In genomic region chr20:45959126-45959525, GRCh38 we compare ENCODE assay signal across 21 cellular contexts. TPM values are rescaled to one million over a fixed set of nuclear protein-coding genes. Genes with fewer than 3 reads are reported as not detected.
DNase-seq lines count a peak whose midpoint lies in the region; ATAC-seq, FAIRE-seq and TF ChIP-seq lines count a peak whose summit lies in the region.
"Had no signal": no experiment of that assay in that cellular context is flagged by ENCODE, and none has a peak within 500 bp of the region (broad histone marks: within the 10 kb centered on the region; RNA-seq: fewer than 3 reads in every experiment).

No MANE protein-coding gene starts in this region.

- H3K9me3 ChIP-seq in lower lobe of right lung (no peaks in the 10 kb centered on the region), spleen (peaks cover 0 to 7% (median 0%) of the 10 kb centered on the region in 8 donors)
- H3K9me3 ChIP-seq: SJSA1 had no signal

- H3K9me3 Mint-ChIP-seq in effector memory CD8-positive, alpha-beta T cell: no peaks in the 10 kb centered on the region

- no peak overlapping the region for H3K27ac Mint-ChIP-seq in effector memory CD8-positive, alpha-beta T cell

- H3K4me3 Mint-ChIP-seq in effector memory CD8-positive, alpha-beta T cell: no peak overlapping the region

- H3K36me3 ChIP-seq in bronchial epithelial cell (ENCODE audit: control insufficient read depth, insufficient read depth, low read length) (peaks cover 46% of the 10 kb centered on the region), lower lobe of right lung (peaks cover 89% of the 10 kb centered on the region), spleen (peaks cover 21 to 97% (median 85%) of the 10 kb centered on the region in 6 donors)

- ATAC-seq in lower lobe of right lung (no peak), HG02870 (IDR thresholded peaks at IDR 0.05; ENCODE audit: unreplicated experiment) (no peak)
- ATAC-seq in activated CD4-positive, CD25-positive, alpha-beta regulatory T cell treated with anti-CD3 and anti-CD28 coated beads, Interleukin-2, amount 50 U/mL, for 24 hours: no peak
- no peak for ATAC-seq in effector memory CD8-positive, alpha-beta T cell (replicated peaks)

- POLR2A ChIA-PET in RWPE1 (lab: Yijun Ruan, JAX; ENCODE audit: low non-redundant PET): interaction anchor here (0.5 to 0.7 kb wide), 2 partner anchors 11 to 12 kb away, joined by 3 to 12 read pairs; no protein-coding TSS in a partner anchor

- peaks cover 85% of the 10 kb centered on the region for H3K36me3 Mint-ChIP-seq in effector memory CD8-positive, alpha-beta T cell (ENCODE audit: insufficient read depth)

- H3K4me1 ChIP-seq in lower lobe of right lung (no peaks in the 10 kb centered on the region), spleen (peaks cover 0 to 5% (median 0%) of the 10 kb centered on the region in 6 donors)
- H3K4me1 ChIP-seq: SJSA1 had no signal

- intact Hi-C loops in lower lobe of right lung (cut with DNase I) (no loop called here), spleen (cut with DNase I; ENCODE audit: low total_unique reads) (no loop called here)

- no peaks in the 10 kb centered on the region for H3K27me3 ChIP-seq in bronchial epithelial cell (ENCODE audit: control insufficient read depth, insufficient read depth, low read length)
- no peaks in the 10 kb centered on the region for H3K27me3 ChIP-seq in lower lobe of right lung (ENCODE audit: low read depth)
- no peaks in the 10 kb centered on the region for H3K27me3 ChIP-seq in spleen (replicated peaks in 1 of 7)
- H3K27me3 ChIP-seq: SJSA1 had no signal

- H3K27ac ChIP-seq in RWPE1: peak overlapping the region; percentile 18
- no peak overlapping the region for H3K27ac ChIP-seq in lower lobe of right lung
- no peak overlapping the region for H3K27ac ChIP-seq in spleen
- H3K27ac ChIP-seq: C4-2B, GM23248, SJSA1 had no signal

- H3K27me3 Mint-ChIP-seq in effector memory CD8-positive, alpha-beta T cell: no peaks in the 10 kb centered on the region

- FAIRE-seq in bronchial epithelial cell (lab: Jason Lieb, UNC): no peak

- TF ChIP-seq CTCF in RWPE1 (conservative IDR thresholded peaks at IDR 0.05; ENCODE audit: low read depth) (no peak), bronchial epithelial cell (IDR thresholded peaks at IDR 0.05; ENCODE audit: insufficient read depth, low read length, severe bottlenecking) (no peak), lower lobe of right lung (IDR thresholded peaks at IDR 0.05) (no peak), spleen (IDR thresholded peaks at IDR 0.05 in 8 of 11, conservative IDR thresholded peaks at IDR 0.05 in 3 of 11) (no peak)

- DNase-seq in RWPE1 (ENCODE audit: low spot score): no peak
- DNase-seq in bronchial epithelial cell (ENCODE audit: low read depth): peak; percentile 35
- DNase-seq in lower lobe of right lung: peak; percentile 34
- peak; percentile 64 for DNase-seq in spleen
- DNase-seq in NCI-H446 (lab: John Stamatoyannopoulos, UW): no peak
- no peak for DNase-seq in effector memory CD8-positive, alpha-beta T cell
- DNase-seq: ACHN, DND-41, GM23248, KBM-7, NCI-H1105, NCI-H1694, NCI-H2081 treated with DMSO at 0.1 percent for 48 hours, NCI-H510A treated with DMSO at 0.1 percent for 48 hours, NCI-H82, RPMI8226 had no signal

- peaks cover 0 to 5% of the 10 kb centered on the region in 2 donors for H3K4me1 Mint-ChIP-seq in effector memory CD8-positive, alpha-beta T cell (ENCODE audit: low read depth in 2 of 2)

- no peak for TF ChIP-seq POLR2A in spleen (IDR thresholded peaks at IDR 0.05)

- CTCF ChIA-PET in RWPE1 (lab: Yijun Ruan, JAX): interaction anchor here (0.8 to 2.3 kb wide), 2 partner anchors 10 to 15 kb away, joined by 3 to 14 read pairs; no protein-coding TSS in a partner anchor

- H3K4me3 ChIP-seq in bronchial epithelial cell (ENCODE audit: low read depth, low read length): no peak overlapping the region
- H3K4me3 ChIP-seq in lower lobe of right lung: no peak overlapping the region
- H3K4me3 ChIP-seq in spleen: no peak overlapping the region
- H3K4me3 ChIP-seq: GM23248, SJSA1 had no signal

- 92 to 96% (median 93%) methylated on average over 7 to 16 of the region's 16 CpGs for WGBS in spleen, 5 donors

RNA-seq across cellular contexts. Expression of gene ZNF335, which starts 12.9 kb away (rescaled TPM):
- total RNA-seq in bronchial epithelial cell: 10.3 and 11.8 TPM in 2 replicates
- 20.4 TPM for total RNA-seq in lower lobe of right lung
- 10 to 100 TPM; 25.9 to 46.3 (median 33.8) TPM for total RNA-seq in spleen
- polyA plus RNA-seq in spleen: 10 to 100 TPM in 2 of 3 donors, 1 to 10 TPM in 1; 8.2 to 17.9 (median 17.8) TPM

RNA-seq across cellular contexts. Expression of gene PCIF1, which starts 24.6 kb away (rescaled TPM):
- total RNA-seq in bronchial epithelial cell: 4.6 and 6.3 TPM in 2 replicates
- 34.7 TPM for total RNA-seq in lower lobe of right lung
- total RNA-seq in spleen: 10 to 100 TPM; 41.2 to 61.9 (median 52.4) TPM
- polyA plus RNA-seq in spleen: 10 to 100 TPM; 25.1 to 33.8 (median 31.0) TPM

RNA-seq across cellular contexts. Expression of gene PLTP, which starts 47.2 kb away (rescaled TPM):
- 26.9 and 37.4 TPM in 2 replicates for total RNA-seq in bronchial epithelial cell
- total RNA-seq in lower lobe of right lung: 145 TPM
- 100 to 1,000 TPM in 2 of 7 donors, 10 to 100 TPM in 5; 19.2 to 430 (median 46.7) TPM for total RNA-seq in spleen
- polyA plus RNA-seq in spleen: 10 to 100 TPM in 2 of 3 donors, 1 to 10 TPM in 1; 7.5 to 58.2 (median 16.7) TPM

RNA-seq across cellular contexts. Expression of gene MMP9, which starts 49.6 kb away (rescaled TPM):
- 0.26 and 6.0 TPM in 2 replicates for total RNA-seq in bronchial epithelial cell
- 9.4 TPM for total RNA-seq in lower lobe of right lung
- total RNA-seq in spleen: 100 to 1,000 TPM in 5 of 7 donors, 10 to 100 TPM in 2; 75.2 to 295 (median 168) TPM
- polyA plus RNA-seq in spleen: 10 to 100 TPM; 33.3 to 49.7 (median 37.1) TPM
- total RNA-seq: G401, GM23248, SJSA1 had no signal

Comparison
In these comparisons a context has a peak if more than half of its experiments do, and no peak if none do; other contexts are left out.
1. DNase-seq: peak in bronchial epithelial cell (single experiment), lower lobe of right lung (single experiment) and spleen (single experiment); none in RWPE1 (single experiment), NCI-H446 (0 of 2) and effector memory CD8-positive, alpha-beta T cell (0 of 3).